ENCODE assay signal across 8 cellular contexts in the genomic region with DNA sequence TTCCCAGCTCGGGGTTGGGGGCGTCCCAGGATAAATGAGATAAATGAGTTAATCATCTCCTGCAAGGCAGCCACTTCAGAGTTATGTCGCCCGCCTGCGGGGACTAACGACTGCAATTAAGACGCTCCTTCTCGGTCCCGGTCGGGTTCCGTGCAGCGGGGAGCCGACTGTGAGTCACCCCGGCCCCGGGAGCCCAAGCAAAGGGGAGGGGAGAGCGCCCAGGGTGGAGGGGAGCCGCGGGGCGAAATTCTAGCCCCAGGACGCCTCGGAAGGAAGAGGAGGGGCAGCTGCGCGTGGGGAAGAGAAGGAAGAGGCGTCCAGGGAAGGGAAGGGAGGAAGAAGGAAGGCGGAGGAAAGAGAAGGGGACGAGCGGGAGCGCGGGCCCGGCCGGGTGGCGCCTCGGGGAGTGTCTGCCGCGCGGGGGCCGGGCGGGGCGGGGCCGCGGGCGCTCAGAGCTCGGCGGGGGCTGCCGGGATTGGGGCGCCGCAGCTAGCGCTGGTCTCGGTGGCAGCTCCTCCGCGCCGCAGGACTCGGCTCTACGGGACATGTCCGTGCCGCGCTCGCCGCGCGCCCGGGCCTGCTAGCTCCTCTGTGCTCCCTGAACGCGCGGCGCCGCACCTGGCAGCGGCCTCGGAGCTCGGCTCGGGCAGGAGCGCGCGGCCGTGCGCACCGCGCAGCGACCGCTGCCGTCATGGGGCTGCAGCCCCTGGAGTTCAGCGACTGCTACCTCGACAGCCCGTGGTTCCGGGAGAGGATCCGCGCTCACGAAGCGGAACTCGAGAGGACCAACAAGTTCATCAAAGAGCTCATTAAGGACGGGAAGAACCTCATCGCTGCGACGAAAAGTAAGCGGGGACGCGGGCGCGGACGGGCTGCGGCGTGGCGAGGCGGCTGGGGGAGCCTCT. TPM values are rescaled to one million over a fixed set of nuclear protein-coding genes. Genes with fewer than 3 reads are reported as not detected.
A peak's percentile ranks its signal among the peaks of the same experiment; 100 is the strongest.
DNase-seq lines count a peak whose midpoint lies in the region; ATAC-seq and TF ChIP-seq lines count a peak whose summit lies in the region.

ARHGAP10 (plus strand) TSS at position 478 of the 905 bp plus-strand sequence; CDS start at position 692, 214 bp downstream.

- H2BK5ac ChIP-seq in neuronal stem cell (ENCODE audit: low read length), result no peak within 1 kb of the TSS

- H3K4me3 ChIP-seq in fibroblast of the aortic adventitia (ENCODE audit: low read depth, low read length) (peak within 1 kb of the TSS; percentile 79), neuronal stem cell (ENCODE audit: low read length in 2 of 2) (peak within 1 kb of the TSS; percentile 52 to 83)

- no peaks in the 10 kb centered on the region for H3K36me3 ChIP-seq in neuronal stem cell (replicated peaks in 1 of 2; ENCODE audit: control insufficient read depth in 2 of 2, insufficient read depth in 2 of 2, low read length in 2 of 2)

- no peak within 1 kb of the TSS for H2BK12ac ChIP-seq in neuronal stem cell (ENCODE audit: low read length)

- H3K14ac ChIP-seq in neuronal stem cell (ENCODE audit: low read length), result peak within 1 kb of the TSS; percentile 58

- peaks cover 0 to 5% of the 10 kb centered on the region in 2 donors for H3K4me1 ChIP-seq in neuronal stem cell (ENCODE audit: control insufficient read depth in 2 of 2, insufficient read depth in 1 of 2, low read depth in 1 of 2, low read length in 2 of 2)

- DNase-seq in AML-193 (lab: John Stamatoyannopoulos, UW) (peak; percentile 47 to 70), RKO (ENCODE audit: low spot score) (peak; percentile 73), fibroblast of the aortic adventitia (ENCODE audit: low read depth) (peak; percentile 79), neuronal stem cell (ENCODE audit: low spot score) (peak; percentile 49)
- DNase-seq in activated effector memory CD4-positive, alpha-beta T cell treated with anti-CD3 and anti-CD28 coated beads, Interleukin-2, amount 50 U/mL, for 16 hours, result peak; percentile 91

- H3K18ac ChIP-seq in neuronal stem cell (ENCODE audit: low read length), result peak within 1 kb of the TSS; percentile 97

- peak; percentile 58 for ATAC-seq in HG03159 (IDR thresholded peaks at IDR 0.05; ENCODE audit: unreplicated experiment)

- no peak within 1 kb of the TSS for H3K23ac ChIP-seq in neuronal stem cell (ENCODE audit: low read depth, low read length, poor library complexity)

- peak within 1 kb of the TSS; percentile 99 for H2AFZ ChIP-seq in neuronal stem cell (ENCODE audit: low read length)

- peak within 1 kb of the TSS; percentile 80 for H3K9ac ChIP-seq in neuronal stem cell (ENCODE audit: low read depth, low read length, poor library complexity)

- no peak within 1 kb of the TSS for H3K27ac ChIP-seq in neuronal stem cell (replicated peaks; ENCODE audit: low read length)

- peak within 1 kb of the TSS; percentile 16 for H2BK120ac ChIP-seq in neuronal stem cell (ENCODE audit: low read depth, low read length)

- H2BK15ac ChIP-seq in neuronal stem cell (ENCODE audit: low read length), result no peak within 1 kb of the TSS

- no peaks in the 10 kb centered on the region for H3K9me3 ChIP-seq in neuronal stem cell (replicated peaks in 1 of 2; ENCODE audit: control insufficient read depth in 2 of 2, insufficient read depth in 1 of 2, low read depth in 1 of 2, low read length in 2 of 2)

- in situ Hi-C loops in GM18951 (cut with MboI; ENCODE audit: low sequenced_read_pairs, unreplicated experiment), result no loop called here

- peak; percentile 90 for TF ChIP-seq POLR2A in GM18951 (IDR thresholded peaks at IDR 0.05; ENCODE audit: extremely low read depth, insufficient read depth, insufficient read length)

- H4K91ac ChIP-seq in neuronal stem cell (ENCODE audit: low read depth, low read length, poor library complexity), result no peak within 1 kb of the TSS

- peaks cover 2 to 98% (median 36%) of the 10 kb centered on the region in 3 experiments for H3K27me3 ChIP-seq in neuronal stem cell (ENCODE audit: control insufficient read depth in 3 of 3, insufficient read depth in 3 of 3, low read depth in 1 of 3, low read length in 3 of 3)

- H2AK5ac ChIP-seq in neuronal stem cell (ENCODE audit: low read depth, low read length), result no peak within 1 kb of the TSS

- H3K4ac ChIP-seq in neuronal stem cell (ENCODE audit: low read length), result no peak within 1 kb of the TSS

- no peak within 1 kb of the TSS for H4K8ac ChIP-seq in neuronal stem cell (ENCODE audit: low read depth, low read length)

- no CpG with 5 or more reads among the region's 104 CpGs for WGBS in neuronal stem cell (ENCODE audit: extremely low coverage in 2 of 2, insufficient read length in 2 of 2, insufficient replicate concordance in 1 of 2), 2 donors

- H3K79me1 ChIP-seq in neuronal stem cell (ENCODE audit: low read depth, low read length), result no peaks in the 10 kb centered on the region

- TF ChIP-seq CTCF in fibroblast of the aortic adventitia (IDR thresholded peaks at IDR 0.05; ENCODE audit: insufficient read depth, low read length) (no peak), subcutaneous adipose tissue (IDR thresholded peaks at IDR 0.05; ENCODE audit: low read depth) (no peak)

- peak within 1 kb of the TSS; percentile 98 for H3K4me2 ChIP-seq in neuronal stem cell (ENCODE audit: insufficient read depth, low read length, poor library complexity, severe bottlenecking)

RNA-seq across cellular contexts. Expression of gene ARHGAP10, which starts in this region (rescaled TPM):
- total RNA-seq in fibroblast of the aortic adventitia (ENCODE audit: low replicate concordance), result 32.1 and 45.0 TPM in 2 replicates
- 1.2 TPM for polyA plus RNA-seq in neuronal stem cell (2013, experiment 1 of 2)
- 1.2 TPM for polyA plus RNA-seq in neuronal stem cell (2013, experiment 2 of 2)
- total RNA-seq in subcutaneous adipose tissue, result 100 to 1,000 TPM in 2 of 4 donors, 10 to 100 TPM in 2; 77.1 to 129 (median 98.1) TPM
